Comparison of ENCODE assay signal across 23 cellular contexts in genomic region chr11:133075351-133075750, GRCh38.
"Had no signal": no experiment of that assay in that cellular context is flagged by ENCODE, and none has a peak within 500 bp of the region (broad histone marks: within the 10 kb centered on the region; RNA-seq: fewer than 3 reads in every experiment).

No MANE protein-coding gene starts in this region.

- H3K4me1 ChIP-seq: testis, thyroid gland, tibial artery, transverse colon, upper lobe of left lung, upper lobe of right lung, uterus, vagina had no signal

- H3K9me3 ChIP-seq: stomach, suprapubic skin, testis, thoracic aorta, thyroid gland, tibial artery, transverse colon, upper lobe of left lung, upper lobe of right lung, uterus, vagina had no signal

- DNase-seq: stimulated activated CD4-positive, alpha-beta T cell treated with anti-CD3 and anti-CD28 coated beads, Interleukin-2, amount 100 ng/mL, for 48 hours; stimulated activated CD4-positive, alpha-beta T cell treated with anti-CD3 and anti-CD28 coated beads, Interleukin-4, amount 100 ng/mL, for 1 hour; stimulated activated CD4-positive, alpha-beta T cell treated with anti-CD3 and anti-CD28 coated beads, Interleukin-4, amount 100 ng/mL, for 24 hours; stimulated activated CD4-positive, alpha-beta T cell treated with anti-CD3 and anti-CD28 coated beads, Interleukin-4, amount 100 ng/mL, for 4 hours; stimulated activated CD8-positive, alpha-beta memory T cell treated with anti-CD3 and anti-CD28 coated beads, Interleukin-4, amount 100 ng/mL, for 48 hours; stimulated activated naive B cell treated with anti-CD40 and anti-IgM and Interleukin-4, amounts not matched to agents 10 μg/mL and 1 μg/mL and 100 μg/mL, for 72 hours; stimulated activated naive CD4-positive, alpha-beta T cell; stimulated activated naive CD4-positive, alpha-beta T cell treated with Interleukin-2 at 50 U/mL for 16 hours; stimulated activated naive CD8-positive, alpha-beta T cell treated with anti-CD3 and anti-CD28 coated beads, Interleukin-15, amount 100 ng/mL, for 72 hours; stimulated activated naive CD8-positive, alpha-beta T cell treated with anti-CD3 and anti-CD28 coated beads, Interleukin-15, Interleukin-2, amounts not matched to agents 100 U/mL and 50 U/mL, for 24 hours; stomach; substantia nigra; testis; thyroid gland; tibial artery; transverse colon; trophoblast cell; upper lobe of left lung; upper lobe of right lung; uterus had no signal

- H3K27ac ChIP-seq: stomach, suprapubic skin, testis, thoracic aorta, thyroid gland, tibial artery, transverse colon, upper lobe of left lung, upper lobe of right lung, uterus, vagina had no signal

- H3K36me3 ChIP-seq: stomach, suprapubic skin, thoracic aorta, thyroid gland, tibial artery, transverse colon, upper lobe of left lung, upper lobe of right lung, uterus, vagina had no signal

- H3K4me3 ChIP-seq: stomach, suprapubic skin, testis, thoracic aorta, thyroid gland, tibial artery, transverse colon, upper lobe of left lung, upper lobe of right lung, uterus, vagina had no signal

- H3K27me3 ChIP-seq: testis, thyroid gland, upper lobe of left lung, uterus, vagina had no signal
